ENCODE assay signal across 10 cellular contexts in genomic region chr19:29478578-29479565, GRCh38. TPM values are rescaled to one million over a fixed set of nuclear protein-coding genes. Genes with fewer than 3 reads are reported as not detected.
DNase-seq lines count a peak whose midpoint lies in the region; ATAC-seq and TF ChIP-seq lines count a peak whose summit lies in the region.
"Had no signal": no experiment of that assay in that cellular context is flagged by ENCODE, and none has a peak within 500 bp of the region (broad histone marks: within the 10 kb centered on the region; RNA-seq: fewer than 3 reads in every experiment).

No MANE protein-coding gene starts in this region.

- TF ChIP-seq POLR2A in HCT116 (IDR thresholded peaks at IDR 0.05; ENCODE audit: borderline replicate concordance, extremely low read depth, insufficient read depth, insufficient read length) = no peak

- peak; percentile 95 for ATAC-seq in HCT116
- no peak for ATAC-seq in lower lobe of right lung
- ATAC-seq in left colon = no peak
- ATAC-seq in HG03139 (IDR thresholded peaks at IDR 0.05; ENCODE audit: unreplicated experiment) = no peak
- no peak for ATAC-seq in HG03175 (IDR thresholded peaks at IDR 0.05; ENCODE audit: unreplicated experiment)

- H4K20me1 ChIP-seq in HCT116 (ENCODE audit: insufficient read depth) (no peaks in the 10 kb centered on the region), SK-N-SH (ENCODE audit: insufficient read depth) (no peaks in the 10 kb centered on the region)

- DNase-seq in COLO668 (lab: John Stamatoyannopoulos, UW; ENCODE audit: unreplicated experiment) = peak; percentile 19
- DNase-seq in HCT116 (ENCODE audit: low read depth, low spot score) = peak; percentile 3
- DNase-seq in SK-N-SH = peak; percentile 58
- DNase-seq in lower lobe of right lung = no peak
- DNase-seq in left colon = no peak
- no peak for DNase-seq in HK-2 (ENCODE audit: unreplicated experiment)

- POLR2A ChIA-PET in HCT116 (lab: Charles Lee) = no interaction called here
- POLR2A ChIA-PET in SK-N-SH (lab: Yijun Ruan, JAX) = no interaction called here

- H3K36me3 ChIP-seq in HCT116 (ENCODE audit: control insufficient read depth in 1 of 2, insufficient read depth in 2 of 2, low read length in 2 of 2) = no peaks in the 10 kb centered on the region
- H3K36me3 ChIP-seq in SK-N-SH (replicated peaks in 1 of 2; ENCODE audit: control insufficient read depth in 1 of 2, insufficient read depth in 2 of 2, low read length in 1 of 2) = no peaks in the 10 kb centered on the region
- no peaks in the 10 kb centered on the region for H3K36me3 ChIP-seq in lower lobe of right lung
- H3K36me3 ChIP-seq: upper lobe of left lung had no signal

- CTCF ChIA-PET in HCT116 (lab: Charles Lee) = interaction anchor here (1.0 to 1.2 kb wide), 7 partner anchors 11 to 220 kb away, joined by 3 to 10 read pairs (median 5); no protein-coding TSS in a partner anchor
- CTCF ChIA-PET in SK-N-SH (lab: Yijun Ruan, JAX) = interaction anchor here (0.6 to 2.2 kb wide), 7 partner anchors 10 to 119 kb away, joined by 3 to 9 read pairs (median 4); no protein-coding TSS in a partner anchor

- BruUV-seq in HCT116 (replicated peaks; lab: Mats Ljungman, UMichigan) = no TSS peak

- no peak overlapping the region for H3K9ac ChIP-seq in HCT116 (ENCODE audit: low read length)
- no peak overlapping the region for H3K9ac ChIP-seq in SK-N-SH

- H3K4me3 ChIP-seq in HCT116 (replicated peaks in 1 of 2; ENCODE audit: low read depth in 1 of 2, low read length in 2 of 2) (no peak overlapping the region), SK-N-SH (ENCODE audit: low read depth in 2 of 2, low read length in 1 of 2) (peak overlapping the region in 1 of 2 experiments; percentile 26; a peak in 1 of 4 replicates), lower lobe of right lung (no peak overlapping the region)
- H3K4me3 ChIP-seq: upper lobe of left lung had no signal

- H3K4me2 ChIP-seq in HCT116 (ENCODE audit: low read length) (no peak overlapping the region), SK-N-SH (no peak overlapping the region)

- no peaks in the 10 kb centered on the region for H3F3A ChIP-seq in SK-N-SH (replicated peaks; ENCODE audit: insufficient read depth)

- no peaks in the 10 kb centered on the region for H3K79me2 ChIP-seq in HCT116 (ENCODE audit: insufficient read depth, low read length)
- H3K79me2 ChIP-seq in SK-N-SH (ENCODE audit: insufficient read depth) = no peaks in the 10 kb centered on the region

- no peaks in the 10 kb centered on the region for H3K4me1 ChIP-seq in HCT116 (ENCODE audit: control insufficient read depth in 1 of 2, insufficient read depth in 2 of 2, low read length in 2 of 2)
- no peaks in the 10 kb centered on the region for H3K4me1 ChIP-seq in SK-N-SH (ENCODE audit: control insufficient read depth in 1 of 2, insufficient read depth in 2 of 2, low read depth in 1 of 2, low read length in 1 of 2)
- H3K4me1 ChIP-seq in lower lobe of right lung = no peaks in the 10 kb centered on the region
- H3K4me1 ChIP-seq: upper lobe of left lung had no signal

- TF ChIP-seq EP300 in SK-N-SH (IDR thresholded peaks at IDR 0.05; ENCODE audit: borderline replicate concordance in 1 of 2, low read depth in 1 of 2, low read length in 1 of 2) = no peak

- TF ChIP-seq RAD21 in HCT116 (IDR thresholded peaks at IDR 0.05; ENCODE audit: low read depth) (peak; percentile 36; the same call in 1 of the 2 replicates), SK-N-SH (IDR thresholded peaks at IDR 0.05; ENCODE audit: low read length) (0 out of 2 replicates have a peak, but pooled peaks have one; percentile 24)

- H3K27me3 ChIP-seq in HCT116 (ENCODE audit: insufficient read depth, low read length) (0 out of 2 replicates have a peak, but pooled peaks cover 4% of the 10 kb centered on the region), SK-N-SH (ENCODE audit: insufficient read depth) (peaks cover 9% of the 10 kb centered on the region; the same call in 1 of the 2 replicates), lower lobe of right lung (ENCODE audit: low read depth) (no peaks in the 10 kb centered on the region)
- H3K27me3 ChIP-seq: upper lobe of left lung had no signal

- H3K9me3 ChIP-seq in HCT116 (ENCODE audit: control insufficient read depth in 1 of 2, insufficient read depth in 1 of 2, low read depth in 1 of 2, low read length in 2 of 2) = no peaks in the 10 kb centered on the region; a peak in 1 of 4 replicates
- H3K9me3 ChIP-seq in SK-N-SH = no peaks in the 10 kb centered on the region
- no peaks in the 10 kb centered on the region for H3K9me3 ChIP-seq in lower lobe of right lung

- WGBS in SK-N-SH (ENCODE audit: low lambda C conversion rate) = 12% methylated on average over 26 of the region's 34 CpGs

- H3K27ac ChIP-seq in HCT116 (ENCODE audit: low read depth, low read length) (no peak overlapping the region), SK-N-SH (ENCODE audit: low read depth in 2 of 2, low read length in 1 of 2) (no peak overlapping the region), lower lobe of right lung (no peak overlapping the region)
- H3K27ac ChIP-seq: upper lobe of left lung had no signal

- H2AFZ ChIP-seq in HCT116 (ENCODE audit: low read depth, low read length, poor library complexity, severe bottlenecking) = no peak overlapping the region
- no peak overlapping the region for H2AFZ ChIP-seq in SK-N-SH (ENCODE audit: low read depth)

- TF ChIP-seq CTCF in HCT116 (IDR thresholded peaks at IDR 0.05 in 2 of 3, conservative IDR thresholded peaks at IDR 0.05 in 1 of 3; ENCODE audit: borderline replicate concordance in 1 of 3, insufficient read depth in 1 of 3, low read depth in 2 of 3, low read length in 2 of 3) (peak; percentile 9 to 71 (median 57); a peak in 4 of 6 replicates), SK-N-SH (IDR thresholded peaks at IDR 0.05) (peak; percentile 54), lower lobe of right lung (IDR thresholded peaks at IDR 0.05) (peak; percentile 28)

- H3K9me2 ChIP-seq in HCT116 (ENCODE audit: insufficient read depth) (no peaks in the 10 kb centered on the region), SK-N-SH (no peaks in the 10 kb centered on the region)

- RAD21 ChIA-PET in HCT116 (lab: Charles Lee; ENCODE audit: low non-redundant PET in 1 of 2, low total read pairs in 2 of 2, uncharacterized antibody in 2 of 2, unreplicated experiment in 2 of 2) = no interaction called here

- intact Hi-C loops in HCT116 (cut with micrococcal nuclease) = no loop called here
- intact Hi-C loops in lower lobe of right lung (cut with DNase I) = no loop called here
- intact Hi-C loops in left colon (cut with DNase I, micrococcal nuclease) = no loop called here

TF ChIP-seq in HCT116, 20 proteins besides CTCF, POLR2A, EP300 and RAD21:
- TF ChIP-seq ZNF274 (IDR thresholded peaks at IDR 0.05; ENCODE audit: low read depth, low read length) = no peak
- TF ChIP-seq ZBTB33 (IDR thresholded peaks at IDR 0.05; ENCODE audit: extremely low read depth, insufficient replicate concordance, low read length) = no peak
- no peak for TF ChIP-seq ZFX (IDR thresholded peaks at IDR 0.05)
- no peak for TF ChIP-seq ELF1 (IDR thresholded peaks at IDR 0.05; ENCODE audit: borderline replicate concordance, low read depth)

TF ChIP-seq in SK-N-SH, 30 proteins besides CTCF, POLR2A, EP300 and RAD21 (continues in another document):
- TF ChIP-seq FOSL2 (IDR thresholded peaks at IDR 0.05; ENCODE audit: borderline replicate concordance, low read depth) (no peak), FOXJ3 (CRISPR knock-in tag; IDR thresholded peaks at IDR 0.05) (no peak), TCF12 (IDR thresholded peaks at IDR 0.05) (no peak), MEF2A (IDR thresholded peaks at IDR 0.05; ENCODE audit: borderline replicate concordance, low read depth) (no peak), SIN3A (IDR thresholded peaks at IDR 0.05; ENCODE audit: borderline replicate concordance, low read depth, low read length) (no peak), EZH2phosphoT487 (IDR thresholded peaks at IDR 0.05; ENCODE audit: borderline replicate concordance, low read depth) (no peak), RXRA (IDR thresholded peaks at IDR 0.05; ENCODE audit: borderline replicate concordance, low read depth) (no peak), FOXM1 (IDR thresholded peaks at IDR 0.05; ENCODE audit: low read depth) (no peak), PBX3 (IDR thresholded peaks at IDR 0.05) (no peak)

RNA-seq across cellular contexts. Expression of gene VSTM2B, which starts 46.9 kb away (rescaled TPM):
- total RNA-seq in HCT116 (2021; ENCODE audit: unreplicated experiment) (not detected), lower lobe of right lung (not detected), left colon (not detected)
- polyA plus RNA-seq in HCT116 (2012) = not detected in 2 replicates
- not detected in 2 replicates for polyA plus RNA-seq in SK-N-SH (2012; rRNA removed)
- polyA plus RNA-seq in SK-N-SH (2012; cell fraction: cytosol; rRNA removed) = not detected in 2 replicates
- not detected in 2 replicates for polyA plus RNA-seq in SK-N-SH (2012; cell fraction: nucleus; rRNA removed)
- total RNA-seq: dermis microvascular lymphatic vessel endothelial cell, upper lobe of left lung had no signal

Comparison
In these comparisons a context has a peak if more than half of its experiments do, and no peak if none do; other contexts are left out.
1. DNase-seq: peak in COLO668 (single experiment), HCT116 (single experiment) and SK-N-SH (single experiment); none in lower lobe of right lung (single experiment), left colon (0 of 2) and HK-2 (single experiment).
2. Peak in every context shown above with its lines, with median percentiles within 50 percentile points of each other: CTCF ChIP-seq.